In the genomic region with DNA sequence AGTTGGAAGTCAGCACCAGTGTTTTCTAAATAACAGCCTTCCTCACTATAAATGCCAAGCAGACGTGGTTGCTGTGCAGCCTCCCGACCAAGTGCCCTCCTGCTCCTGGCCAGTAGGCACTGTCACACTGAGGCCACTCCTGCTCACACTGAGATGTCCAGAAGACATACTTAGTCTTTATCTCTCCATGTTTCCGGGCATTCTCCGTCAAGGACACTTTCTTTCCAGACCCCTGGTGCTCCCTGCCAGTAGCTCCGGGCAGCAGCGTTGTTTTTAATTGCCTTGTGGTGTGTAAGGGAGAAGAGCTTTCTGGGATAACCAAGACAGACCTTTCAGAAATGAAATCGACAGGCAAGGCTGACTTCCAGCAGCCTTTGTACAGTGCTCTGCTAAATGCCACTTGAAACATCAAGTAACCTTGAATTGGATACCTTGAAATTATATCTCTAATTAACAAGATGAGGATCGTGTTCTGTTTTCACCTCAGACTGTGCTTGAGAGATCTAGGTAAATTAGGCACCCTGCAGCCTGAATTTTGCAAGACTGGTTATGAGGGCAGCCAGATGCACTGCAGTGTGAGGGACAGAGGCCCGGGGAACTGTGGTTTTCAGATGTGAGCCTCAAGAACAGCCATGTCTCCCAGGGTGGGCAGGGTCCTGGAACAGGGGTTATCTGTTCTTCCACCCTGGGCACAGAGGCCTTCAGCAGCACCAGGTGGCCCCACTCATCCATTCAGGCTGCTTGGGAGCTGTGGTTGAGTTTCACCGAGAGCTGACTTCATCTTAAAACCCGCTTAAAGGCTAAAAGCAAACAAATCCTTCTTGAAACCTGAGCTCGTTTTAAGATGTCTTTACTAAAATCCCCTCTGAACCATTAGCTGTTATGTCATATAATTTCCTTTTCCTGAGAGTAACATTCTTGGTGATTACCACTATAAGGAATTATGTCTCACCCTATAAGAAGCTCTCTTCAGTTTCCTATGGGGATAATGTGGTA, we compare ENCODE assay signal across 1 cellular context.
TF ChIP-seq lines count a peak whose summit lies in the region.

No MANE protein-coding gene starts in this region.

TF ChIP-seq in SK-N-SH, 30 proteins besides CTCF, POLR2A, EP300 and RAD21 (continued from another document):
- TF ChIP-seq, protein P1, sequence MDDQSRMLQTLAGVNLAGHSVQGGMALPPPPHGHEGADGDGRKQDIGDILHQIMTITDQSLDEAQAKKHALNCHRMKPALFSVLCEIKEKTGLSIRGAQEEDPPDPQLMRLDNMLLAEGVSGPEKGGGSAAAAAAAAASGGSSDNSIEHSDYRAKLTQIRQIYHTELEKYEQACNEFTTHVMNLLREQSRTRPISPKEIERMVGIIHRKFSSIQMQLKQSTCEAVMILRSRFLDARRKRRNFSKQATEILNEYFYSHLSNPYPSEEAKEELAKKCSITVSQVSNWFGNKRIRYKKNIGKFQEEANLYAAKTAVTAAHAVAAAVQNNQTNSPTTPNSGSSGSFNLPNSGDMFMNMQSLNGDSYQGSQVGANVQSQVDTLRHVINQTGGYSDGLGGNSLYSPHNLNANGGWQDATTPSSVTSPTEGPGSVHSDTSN (IDR thresholded peaks at IDR 0.05) = peak; percentile 26; the same call in 1 of the 2 replicates
- TF ChIP-seq, protein P2, sequence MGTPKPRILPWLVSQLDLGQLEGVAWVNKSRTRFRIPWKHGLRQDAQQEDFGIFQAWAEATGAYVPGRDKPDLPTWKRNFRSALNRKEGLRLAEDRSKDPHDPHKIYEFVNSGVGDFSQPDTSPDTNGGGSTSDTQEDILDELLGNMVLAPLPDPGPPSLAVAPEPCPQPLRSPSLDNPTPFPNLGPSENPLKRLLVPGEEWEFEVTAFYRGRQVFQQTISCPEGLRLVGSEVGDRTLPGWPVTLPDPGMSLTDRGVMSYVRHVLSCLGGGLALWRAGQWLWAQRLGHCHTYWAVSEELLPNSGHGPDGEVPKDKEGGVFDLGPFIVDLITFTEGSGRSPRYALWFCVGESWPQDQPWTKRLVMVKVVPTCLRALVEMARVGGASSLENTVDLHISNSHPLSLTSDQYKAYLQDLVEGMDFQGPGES (IDR thresholded peaks at IDR 0.05; ENCODE audit: low read depth, low read length) = no peak
- TF ChIP-seq GATA2 (CRISPR knock-in tag; IDR thresholded peaks at IDR 0.05) (peak; percentile 59), NFIC (IDR thresholded peaks at IDR 0.05; ENCODE audit: borderline replicate concordance) (peak; percentile 8; the same call in 1 of the 2 replicates), RXRA (IDR thresholded peaks at IDR 0.05; ENCODE audit: borderline replicate concordance, low read depth) (peak; percentile 16; the same call in 1 of the 2 replicates), CHD2 (IDR thresholded peaks at IDR 0.05; ENCODE audit: low read length, partially characterized antibody) (peak; percentile 59), RCOR1 (IDR thresholded peaks at IDR 0.05; ENCODE audit: low read length) (peak; percentile 70; the same call in 1 of the 2 replicates), MXI1 (IDR thresholded peaks at IDR 0.05; ENCODE audit: low read depth, low read length) (peak; percentile 44; the same call in 1 of the 2 replicates), YY1 (IDR thresholded peaks at IDR 0.05; ENCODE audit: low read depth) (0 out of 2 replicates have a peak, but pooled peaks have one; percentile 30), POLR2AphosphoS5 (IDR thresholded peaks at IDR 0.05; ENCODE audit: low read depth, low read length) (no peak), ELF1 (IDR thresholded peaks at IDR 0.05) (no peak)
- TF ChIP-seq, protein P3, sequence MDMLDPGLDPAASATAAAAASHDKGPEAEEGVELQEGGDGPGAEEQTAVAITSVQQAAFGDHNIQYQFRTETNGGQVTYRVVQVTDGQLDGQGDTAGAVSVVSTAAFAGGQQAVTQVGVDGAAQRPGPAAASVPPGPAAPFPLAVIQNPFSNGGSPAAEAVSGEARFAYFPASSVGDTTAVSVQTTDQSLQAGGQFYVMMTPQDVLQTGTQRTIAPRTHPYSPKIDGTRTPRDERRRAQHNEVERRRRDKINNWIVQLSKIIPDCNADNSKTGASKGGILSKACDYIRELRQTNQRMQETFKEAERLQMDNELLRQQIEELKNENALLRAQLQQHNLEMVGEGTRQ (IDR thresholded peaks at IDR 0.05; ENCODE audit: borderline replicate concordance, low read depth, low read length) = no peak
- TF ChIP-seq, protein P4, sequence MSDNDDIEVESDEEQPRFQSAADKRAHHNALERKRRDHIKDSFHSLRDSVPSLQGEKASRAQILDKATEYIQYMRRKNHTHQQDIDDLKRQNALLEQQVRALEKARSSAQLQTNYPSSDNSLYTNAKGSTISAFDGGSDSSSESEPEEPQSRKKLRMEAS (IDR thresholded peaks at IDR 0.05; ENCODE audit: low read depth) = no peak
- TF ChIP-seq, protein P5, sequence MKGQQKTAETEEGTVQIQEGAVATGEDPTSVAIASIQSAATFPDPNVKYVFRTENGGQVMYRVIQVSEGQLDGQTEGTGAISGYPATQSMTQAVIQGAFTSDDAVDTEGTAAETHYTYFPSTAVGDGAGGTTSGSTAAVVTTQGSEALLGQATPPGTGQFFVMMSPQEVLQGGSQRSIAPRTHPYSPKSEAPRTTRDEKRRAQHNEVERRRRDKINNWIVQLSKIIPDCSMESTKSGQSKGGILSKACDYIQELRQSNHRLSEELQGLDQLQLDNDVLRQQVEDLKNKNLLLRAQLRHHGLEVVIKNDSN (IDR thresholded peaks at IDR 0.05; ENCODE audit: borderline replicate concordance, low read depth) = no peak
- TF ChIP-seq, protein P6, sequence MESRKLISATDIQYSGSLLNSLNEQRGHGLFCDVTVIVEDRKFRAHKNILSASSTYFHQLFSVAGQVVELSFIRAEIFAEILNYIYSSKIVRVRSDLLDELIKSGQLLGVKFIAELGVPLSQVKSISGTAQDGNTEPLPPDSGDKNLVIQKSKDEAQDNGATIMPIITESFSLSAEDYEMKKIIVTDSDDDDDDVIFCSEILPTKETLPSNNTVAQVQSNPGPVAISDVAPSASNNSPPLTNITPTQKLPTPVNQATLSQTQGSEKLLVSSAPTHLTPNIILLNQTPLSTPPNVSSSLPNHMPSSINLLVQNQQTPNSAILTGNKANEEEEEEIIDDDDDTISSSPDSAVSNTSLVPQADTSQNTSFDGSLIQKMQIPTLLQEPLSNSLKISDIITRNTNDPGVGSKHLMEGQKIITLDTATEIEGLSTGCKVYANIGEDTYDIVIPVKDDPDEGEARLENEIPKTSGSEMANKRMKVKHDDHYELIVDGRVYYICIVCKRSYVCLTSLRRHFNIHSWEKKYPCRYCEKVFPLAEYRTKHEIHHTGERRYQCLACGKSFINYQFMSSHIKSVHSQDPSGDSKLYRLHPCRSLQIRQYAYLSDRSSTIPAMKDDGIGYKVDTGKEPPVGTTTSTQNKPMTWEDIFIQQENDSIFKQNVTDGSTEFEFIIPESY (IDR thresholded peaks at IDR 0.05; ENCODE audit: borderline replicate concordance, low read depth) = peak; percentile 34; the same call in 1 of the 2 replicates
- TF ChIP-seq, protein P7, sequence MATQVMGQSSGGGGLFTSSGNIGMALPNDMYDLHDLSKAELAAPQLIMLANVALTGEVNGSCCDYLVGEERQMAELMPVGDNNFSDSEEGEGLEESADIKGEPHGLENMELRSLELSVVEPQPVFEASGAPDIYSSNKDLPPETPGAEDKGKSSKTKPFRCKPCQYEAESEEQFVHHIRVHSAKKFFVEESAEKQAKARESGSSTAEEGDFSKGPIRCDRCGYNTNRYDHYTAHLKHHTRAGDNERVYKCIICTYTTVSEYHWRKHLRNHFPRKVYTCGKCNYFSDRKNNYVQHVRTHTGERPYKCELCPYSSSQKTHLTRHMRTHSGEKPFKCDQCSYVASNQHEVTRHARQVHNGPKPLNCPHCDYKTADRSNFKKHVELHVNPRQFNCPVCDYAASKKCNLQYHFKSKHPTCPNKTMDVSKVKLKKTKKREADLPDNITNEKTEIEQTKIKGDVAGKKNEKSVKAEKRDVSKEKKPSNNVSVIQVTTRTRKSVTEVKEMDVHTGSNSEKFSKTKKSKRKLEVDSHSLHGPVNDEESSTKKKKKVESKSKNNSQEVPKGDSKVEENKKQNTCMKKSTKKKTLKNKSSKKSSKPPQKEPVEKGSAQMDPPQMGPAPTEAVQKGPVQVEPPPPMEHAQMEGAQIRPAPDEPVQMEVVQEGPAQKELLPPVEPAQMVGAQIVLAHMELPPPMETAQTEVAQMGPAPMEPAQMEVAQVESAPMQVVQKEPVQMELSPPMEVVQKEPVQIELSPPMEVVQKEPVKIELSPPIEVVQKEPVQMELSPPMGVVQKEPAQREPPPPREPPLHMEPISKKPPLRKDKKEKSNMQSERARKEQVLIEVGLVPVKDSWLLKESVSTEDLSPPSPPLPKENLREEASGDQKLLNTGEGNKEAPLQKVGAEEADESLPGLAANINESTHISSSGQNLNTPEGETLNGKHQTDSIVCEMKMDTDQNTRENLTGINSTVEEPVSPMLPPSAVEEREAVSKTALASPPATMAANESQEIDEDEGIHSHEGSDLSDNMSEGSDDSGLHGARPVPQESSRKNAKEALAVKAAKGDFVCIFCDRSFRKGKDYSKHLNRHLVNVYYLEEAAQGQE (IDR thresholded peaks at IDR 0.05; ENCODE audit: low read depth, low read length) = no peak
